1 cellular context compared by ENCODE assay signal in the genomic region with DNA sequence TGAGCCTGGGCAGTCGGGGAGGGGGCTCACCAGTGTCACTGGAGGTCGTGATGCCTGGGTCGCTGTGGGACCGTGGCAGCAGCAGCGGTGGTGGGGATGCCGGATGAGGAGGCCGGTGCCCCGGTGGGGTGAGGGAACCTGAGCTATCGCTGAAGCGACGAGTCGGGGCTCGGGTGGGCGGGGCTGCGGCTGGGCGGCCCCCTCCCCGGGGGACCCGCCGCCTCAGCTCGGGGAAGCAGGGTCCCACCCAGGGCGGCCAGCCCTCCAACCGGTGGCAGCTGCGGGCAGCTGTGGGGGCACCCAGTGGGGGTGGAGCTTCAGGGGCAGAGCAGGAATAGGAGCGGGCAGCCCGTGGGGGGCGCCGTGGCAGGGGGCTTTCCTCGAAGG.
A peak's percentile ranks its signal among the peaks of the same experiment; 100 is the strongest.
TF ChIP-seq lines count a peak whose summit lies in the region.

No MANE protein-coding gene starts in this region.

TF ChIP-seq in GM12878, 131 proteins besides CTCF, POLR2A, EP300 and RAD21:
- 0 out of 2 replicates have a peak, but pooled peaks have one; percentile 45 for TF ChIP-seq TCF3 (IDR thresholded peaks at IDR 0.05; ENCODE audit: borderline replicate concordance, insufficient read depth, low read depth, low read length)
- TF ChIP-seq BCL11A (IDR thresholded peaks at IDR 0.05; ENCODE audit: low read depth, low read length) = no peak
TF ChIP-seq in GM12878: peak in this region for 1.
